In the genomic region with DNA sequence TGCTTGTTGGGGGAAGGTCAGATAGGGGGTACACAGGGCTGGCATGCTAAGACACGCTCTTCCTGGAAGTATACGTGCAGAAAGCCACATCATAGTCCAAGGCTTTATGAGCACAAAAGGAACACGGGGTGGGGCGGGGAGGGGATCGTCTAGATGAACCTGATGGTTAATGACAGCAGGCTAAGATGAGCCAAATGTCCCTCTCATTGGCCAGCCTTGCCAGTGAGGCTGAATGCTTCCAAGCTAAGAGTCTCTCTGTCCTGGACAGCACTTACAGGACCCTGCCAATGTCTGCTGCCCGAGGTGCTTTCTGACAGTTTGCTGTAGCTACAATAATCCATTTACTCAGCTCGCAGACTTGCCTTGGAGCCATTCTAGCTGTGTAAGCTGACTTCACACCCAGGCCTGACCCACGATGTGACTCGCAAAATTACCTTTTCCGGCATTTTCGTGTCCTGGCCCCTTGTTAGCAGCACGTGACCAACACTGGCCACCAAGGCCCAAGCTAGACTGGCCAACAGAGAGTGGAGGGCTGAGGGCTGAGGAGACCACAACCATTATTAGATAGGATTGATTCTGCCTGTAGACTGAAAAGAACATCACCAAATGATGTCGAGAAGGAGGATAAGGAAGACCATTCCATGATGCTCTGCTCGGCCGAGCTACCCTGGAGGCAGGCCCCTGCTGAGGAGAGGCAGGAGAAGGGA, we compare ENCODE assay signal across 9 cellular contexts.
DNase-seq lines count a peak whose midpoint lies in the region; ATAC-seq, FAIRE-seq and TF ChIP-seq lines count a peak whose summit lies in the region.
"Had no signal": no experiment of that assay in that cellular context is flagged by ENCODE, and none has a peak within 500 bp of the region (broad histone marks: within the 10 kb centered on the region; RNA-seq: fewer than 3 reads in every experiment).

No MANE protein-coding gene starts in this region.

- H3F3A ChIP-seq in SK-N-SH (replicated peaks; ENCODE audit: insufficient read depth) (no peaks in the 10 kb centered on the region), MM.1S (ENCODE audit: insufficient read depth, low read length) (0 out of 2 replicates have a peak, but pooled peaks cover 5% of the 10 kb centered on the region)

- H3K4me2 ChIP-seq in SK-N-SH (no peak overlapping the region), MM.1S (ENCODE audit: low read depth, low read length) (no peak overlapping the region)

- no peak for TF ChIP-seq RAD21 in SK-N-SH (IDR thresholded peaks at IDR 0.05; ENCODE audit: low read length)

- no peaks in the 10 kb centered on the region for H3K9me3 Mint-ChIP-seq in activated CD8-positive, alpha-beta memory T cell treated with anti-CD3 and anti-CD28 coated beads, Interleukin-2, amount 10 ng/mL, durations not matched to agents 7 days and 5 days (ENCODE audit: low read depth)

- POLR2A ChIA-PET in SK-N-SH (lab: Yijun Ruan, JAX): no interaction called here

- peak; percentile 57 for DNase-seq in activated CD8-positive, alpha-beta memory T cell treated with anti-CD3 and anti-CD28 coated beads for 24 hours
- DNase-seq in activated CD8-positive, alpha-beta memory T cell treated with anti-CD3 and anti-CD28 coated beads, Interleukin-2, amount 10 ng/mL, durations not matched to agents 7 days and 5 days: no peak
- DNase-seq in T-helper 17 cell: no peak
- no peak for DNase-seq in esophagus squamous epithelium (lab: John Stamatoyannopoulos, UW)
- peak; percentile 61 for DNase-seq in small intestine
- DNase-seq in superior temporal gyrus (ENCODE audit: extremely low spot score): no peak
- no peak for DNase-seq in SK-N-SH
- DNase-seq in MM.1S: no peak
- DNase-seq: cerebellar nuclear complex had no signal

- H3K27ac ChIP-seq in esophagus squamous epithelium (peak overlapping the region in 3 of 4 donors; percentile 5 to 58 (median 9)), small intestine (ENCODE audit: low read depth in 1 of 2, low read length in 1 of 2) (no peak overlapping the region), SK-N-SH (ENCODE audit: low read depth in 2 of 2, low read length in 1 of 2) (no peak overlapping the region), MM.1S (ENCODE audit: low read length) (no peak overlapping the region)

- no peak overlapping the region for H3K4me3 ChIP-seq in esophagus squamous epithelium
- H3K4me3 ChIP-seq in small intestine (ENCODE audit: low read depth in 1 of 2, low read length in 2 of 2): no peak overlapping the region
- no peak overlapping the region for H3K4me3 ChIP-seq in SK-N-SH (ENCODE audit: low read depth in 2 of 2, low read length in 1 of 2)
- H3K4me3 ChIP-seq in MM.1S (ENCODE audit: low read length): no peak overlapping the region

- H3K4me1 Mint-ChIP-seq in activated CD8-positive, alpha-beta memory T cell treated with anti-CD3 and anti-CD28 coated beads, Interleukin-2, amount 10 ng/mL, durations not matched to agents 7 days and 5 days: peaks cover 5% of the 10 kb centered on the region
- H3K4me1 Mint-ChIP-seq in T-helper 17 cell: peaks cover 23% of the 10 kb centered on the region

- 46 to 60% methylated on average over 11 to 12 of the region's 15 CpGs for WGBS in esophagus squamous epithelium, 2 donors
- WGBS in small intestine, 3 donors: 66 to 78% (median 68%) methylated on average over 15 of the region's 15 CpGs
- WGBS in SK-N-SH (ENCODE audit: low lambda C conversion rate): 89% methylated on average over 12 of the region's 15 CpGs

- no peak overlapping the region for H3K4me3 Mint-ChIP-seq in activated CD8-positive, alpha-beta memory T cell treated with anti-CD3 and anti-CD28 coated beads, Interleukin-2, amount 10 ng/mL, durations not matched to agents 7 days and 5 days
- H3K4me3 Mint-ChIP-seq in T-helper 17 cell: no peak overlapping the region

- no peak for TF ChIP-seq EP300 in SK-N-SH (IDR thresholded peaks at IDR 0.05; ENCODE audit: borderline replicate concordance in 1 of 2, low read depth in 1 of 2, low read length in 1 of 2)

- H3K9me3 ChIP-seq in T-helper 17 cell (ENCODE audit: control insufficient read depth, low read length, poor library complexity, severe bottlenecking) (no peaks in the 10 kb centered on the region), esophagus squamous epithelium (no peaks in the 10 kb centered on the region), small intestine (ENCODE audit: control insufficient read depth, low read depth) (no peaks in the 10 kb centered on the region), SK-N-SH (no peaks in the 10 kb centered on the region), MM.1S (replicated peaks; ENCODE audit: insufficient read depth, low read length) (no peaks in the 10 kb centered on the region)

- H3K9ac ChIP-seq in SK-N-SH (no peak overlapping the region), MM.1S (ENCODE audit: low read length) (no peak overlapping the region)

- H3K36me3 Mint-ChIP-seq in activated CD8-positive, alpha-beta memory T cell treated with anti-CD3 and anti-CD28 coated beads, Interleukin-2, amount 10 ng/mL, durations not matched to agents 7 days and 5 days: peaks cover 5% of the 10 kb centered on the region
- no peaks in the 10 kb centered on the region for H3K36me3 Mint-ChIP-seq in T-helper 17 cell (ENCODE audit: low read depth)

- CTCF ChIA-PET in activated CD8-positive, alpha-beta memory T cell treated with anti-CD3 and anti-CD28 coated beads, Interleukin-2, amount 10 ng/mL, durations not matched to agents 7 days and 5 days (lab: Charles Lee): interaction anchor here (0.6 to 3.7 kb wide), 2 partner anchors 8 to 186 kb away, joined by 3 to 21 read pairs; no protein-coding TSS in a partner anchor
- CTCF ChIA-PET in SK-N-SH (lab: Yijun Ruan, JAX): interaction anchor here (1.8 to 6.6 kb wide), 4 partner anchors 9 to 315 kb away, joined by 6 to 59 read pairs (median 17); no protein-coding TSS in a partner anchor

- H3K27ac Mint-ChIP-seq in activated CD8-positive, alpha-beta memory T cell treated with anti-CD3 and anti-CD28 coated beads, Interleukin-2, amount 10 ng/mL, durations not matched to agents 7 days and 5 days: no peak overlapping the region
- peak overlapping the region; percentile 60 for H3K27ac Mint-ChIP-seq in T-helper 17 cell

- no peaks in the 10 kb centered on the region for H4K20me1 ChIP-seq in SK-N-SH (ENCODE audit: insufficient read depth)
- H4K20me1 ChIP-seq in MM.1S (ENCODE audit: insufficient read depth, low read length): no peaks in the 10 kb centered on the region

- H3K4me1 ChIP-seq in esophagus squamous epithelium: peaks cover 11 to 28% (median 15%) of the 10 kb centered on the region in 3 donors
- H3K4me1 ChIP-seq in small intestine (ENCODE audit: control insufficient read depth in 2 of 2, insufficient read depth in 1 of 2, low read depth in 1 of 2, low read length in 1 of 2): no peaks in the 10 kb centered on the region
- no peaks in the 10 kb centered on the region; a peak in 1 of 4 replicates for H3K4me1 ChIP-seq in SK-N-SH (ENCODE audit: control insufficient read depth in 1 of 2, insufficient read depth in 2 of 2, low read depth in 1 of 2, low read length in 1 of 2)
- peaks cover 7% of the 10 kb centered on the region; the same call in 1 of the 2 replicates for H3K4me1 ChIP-seq in MM.1S (ENCODE audit: low read length)

- H2AFZ ChIP-seq in SK-N-SH (ENCODE audit: low read depth) (no peak overlapping the region), MM.1S (ENCODE audit: low read length) (no peak overlapping the region)

- H3K36me3 ChIP-seq in esophagus squamous epithelium (peaks cover 0 to 9% (median 0%) of the 10 kb centered on the region in 3 donors), small intestine (ENCODE audit: control insufficient read depth in 2 of 2, insufficient read depth in 2 of 2, low read length in 2 of 2) (no peaks in the 10 kb centered on the region), SK-N-SH (replicated peaks in 1 of 2; ENCODE audit: control insufficient read depth in 1 of 2, insufficient read depth in 2 of 2, low read length in 1 of 2) (peaks cover under 1 to 3% of the 10 kb centered on the region in 2 experiments), MM.1S (replicated peaks; ENCODE audit: insufficient read depth, low read length) (no peaks in the 10 kb centered on the region)

- no peaks in the 10 kb centered on the region for H3K9me2 ChIP-seq in SK-N-SH
- no peaks in the 10 kb centered on the region for H3K9me2 ChIP-seq in MM.1S (replicated peaks; ENCODE audit: insufficient read depth, low read length)

- peaks cover 0 to 21% (median 0%) of the 10 kb centered on the region in 4 donors for H3K27me3 ChIP-seq in esophagus squamous epithelium
- no peaks in the 10 kb centered on the region for H3K27me3 ChIP-seq in small intestine (ENCODE audit: control insufficient read depth in 2 of 2, insufficient read depth in 2 of 2, low read length in 2 of 2)
- no peaks in the 10 kb centered on the region for H3K27me3 ChIP-seq in SK-N-SH (ENCODE audit: insufficient read depth)
- peaks cover 14% of the 10 kb centered on the region for H3K27me3 ChIP-seq in MM.1S (replicated peaks; ENCODE audit: insufficient read depth, low read length)

- TF ChIP-seq CTCF in esophagus squamous epithelium (IDR thresholded peaks at IDR 0.05): no peak
- no peak for TF ChIP-seq CTCF in SK-N-SH (IDR thresholded peaks at IDR 0.05)
- no peak for TF ChIP-seq CTCF in MM.1S (IDR thresholded peaks at IDR 0.05; ENCODE audit: low read length)

- intact Hi-C loops in esophagus squamous epithelium (cut with DNase I): no loop called here

- ATAC-seq in activated CD8-positive, alpha-beta memory T cell treated with anti-CD3 and anti-CD28 coated beads, Interleukin-2, amount 10 ng/mL, durations not matched to agents 7 days and 5 days: no peak
- ATAC-seq in T-helper 17 cell: peak; percentile 52

- H3K79me2 ChIP-seq in SK-N-SH (ENCODE audit: insufficient read depth): no peaks in the 10 kb centered on the region
- no peaks in the 10 kb centered on the region for H3K79me2 ChIP-seq in MM.1S (ENCODE audit: low read length)

- H3K27me3 Mint-ChIP-seq in activated CD8-positive, alpha-beta memory T cell treated with anti-CD3 and anti-CD28 coated beads, Interleukin-2, amount 10 ng/mL, durations not matched to agents 7 days and 5 days: peaks cover 6% of the 10 kb centered on the region
- H3K27me3 Mint-ChIP-seq in T-helper 17 cell: no peaks in the 10 kb centered on the region

- no peak for TF ChIP-seq POLR2A in esophagus squamous epithelium (IDR thresholded peaks at IDR 0.05)

- FAIRE-seq in small intestine (lab: Jason Lieb, UNC): no peak

TF ChIP-seq in SK-N-SH, 30 proteins besides CTCF, POLR2A, EP300 and RAD21 (continues in another document):
- TF ChIP-seq GATA2 (CRISPR knock-in tag; IDR thresholded peaks at IDR 0.05) (no peak), FOSL2 (IDR thresholded peaks at IDR 0.05; ENCODE audit: borderline replicate concordance, low read depth) (no peak)
- TF ChIP-seq, protein P1, sequence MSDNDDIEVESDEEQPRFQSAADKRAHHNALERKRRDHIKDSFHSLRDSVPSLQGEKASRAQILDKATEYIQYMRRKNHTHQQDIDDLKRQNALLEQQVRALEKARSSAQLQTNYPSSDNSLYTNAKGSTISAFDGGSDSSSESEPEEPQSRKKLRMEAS (IDR thresholded peaks at IDR 0.05; ENCODE audit: low read depth): no peak

Comparison
In these comparisons a context has a peak if more than half of its experiments do, and no peak if none do; other contexts are left out.
1. DNase-seq: peak in activated CD8-positive, alpha-beta memory T cell treated with anti-CD3 and anti-CD28 coated beads for 24 hours (single experiment) and small intestine (single experiment); none in activated CD8-positive, alpha-beta memory T cell treated with anti-CD3 and anti-CD28 coated beads, Interleukin-2, amount 10 ng/mL, durations not matched to agents 7 days and 5 days (single experiment), T-helper 17 cell (0 of 3), esophagus squamous epithelium (single experiment), superior temporal gyrus (single experiment), SK-N-SH (single experiment) and MM.1S (single experiment).
2. H3K27ac ChIP-seq: peak in esophagus squamous epithelium (3 of 4); none in small intestine (0 of 2), SK-N-SH (0 of 2) and MM.1S (single experiment).